Comparison of ENCODE assay signal across 7 cellular contexts in genomic region chr1:155006601-155007101, GRCh38. TPM values are rescaled to one million over a fixed set of nuclear protein-coding genes. Genes with fewer than 3 reads are reported as not detected.
A peak's percentile ranks its signal among the peaks of the same experiment; 100 is the strongest.
DNase-seq lines count a peak whose midpoint lies in the region; ATAC-seq and TF ChIP-seq lines count a peak whose summit lies in the region.

No MANE protein-coding gene starts in this region.

- no peak for TF ChIP-seq POLR2A in breast epithelium (IDR thresholded peaks at IDR 0.05)

- H3K36me3 ChIP-seq in HEK293 (ENCODE audit: control insufficient read depth in 2 of 2, insufficient read depth in 1 of 2, low read length in 2 of 2) (peaks cover 0 to 2% of the 10 kb centered on the region in 2 experiments; a peak in 1 of 3 replicates), PC-9 (ENCODE audit: low read depth) (no peaks in the 10 kb centered on the region), breast epithelium (no peaks in the 10 kb centered on the region), muscle layer of colon (ENCODE audit: insufficient read depth, low read length) (no peaks in the 10 kb centered on the region)

- no peaks in the 10 kb centered on the region for H3K27me3 ChIP-seq in PC-9 (ENCODE audit: insufficient read depth, low read depth)
- no peaks in the 10 kb centered on the region for H3K27me3 ChIP-seq in breast epithelium
- no peaks in the 10 kb centered on the region for H3K27me3 ChIP-seq in muscle layer of colon (ENCODE audit: control insufficient read depth in 1 of 2, insufficient read depth in 2 of 2, low read length in 2 of 2)

- no peak overlapping the region for H2AFZ ChIP-seq in PC-9

- POLR2A ChIA-PET in HEK293 (lab: Yijun Ruan, JAX) (interaction anchor here (1.5 kb wide), 1 partner anchor 10 kb away, joined by 7 read pairs; no protein-coding TSS in a partner anchor), PC-9 (lab: Charles Lee; ENCODE audit: unreplicated experiment) (no interaction called here)

- H3K79me2 ChIP-seq in PC-9 (ENCODE audit: low read depth): peaks cover 62% of the 10 kb centered on the region

- DNase-seq in PC-9 (no peak), breast epithelium (ENCODE audit: low spot score in 2 of 2) (no peak), T1000 (lab: John Stamatoyannopoulos, UW) (no peak), NCI-H2029 treated with DMSO at 0.1 percent for 48 hours (lab: John Stamatoyannopoulos, UW) (no peak)

- H3K4me1 ChIP-seq in HEK293 (ENCODE audit: control insufficient read depth, insufficient read depth, low read length): peaks cover 8% of the 10 kb centered on the region
- peaks cover 10% of the 10 kb centered on the region for H3K4me1 ChIP-seq in PC-9 (replicated peaks; ENCODE audit: insufficient read depth)
- H3K4me1 ChIP-seq in breast epithelium: peaks cover 30 to 44% of the 10 kb centered on the region in 2 donors
- peaks cover 63% of the 10 kb centered on the region for H3K4me1 ChIP-seq in muscle layer of colon (ENCODE audit: insufficient read depth, low read length)

- H3K4me2 ChIP-seq in PC-9: no peak overlapping the region

- CTCF ChIA-PET in HEK293 (lab: Yijun Ruan, JAX) (interaction anchor here (0.9 to 3.5 kb wide), 2 partner anchors 11 kb away, joined by 3 to 30 read pairs; no protein-coding TSS in a partner anchor), PC-9 (lab: Charles Lee) (no interaction called here)

- TSS peak; percentile 5 for BruUV-seq in PC-9 (replicated peaks; lab: Mats Ljungman, UMichigan)

- H3F3A ChIP-seq in PC-9 (ENCODE audit: insufficient read depth, low read depth): peaks cover 12% of the 10 kb centered on the region

- intact Hi-C loops in PC-9 (cut with micrococcal nuclease; ENCODE audit: unreplicated experiment) (no loop called here), breast epithelium (cut with DNase I; ENCODE audit: low total_unique reads) (no loop called here)

- H3K27ac ChIP-seq in HEK293 (ENCODE audit: extremely low read depth, low read depth, low read length) (peak overlapping the region; percentile 41; the same call in 1 of the 2 replicates), PC-9 (no peak overlapping the region), breast epithelium (peak overlapping the region; percentile 98 to 99), muscle layer of colon (ENCODE audit: low read depth, low read length) (peak overlapping the region; percentile 97)

- H3K9me2 ChIP-seq in PC-9 (ENCODE audit: insufficient read depth): no peaks in the 10 kb centered on the region

- peaks cover 22% of the 10 kb centered on the region for H4K20me1 ChIP-seq in PC-9 (ENCODE audit: insufficient read depth)

- H3K9me3 ChIP-seq in HEK293 (ENCODE audit: control insufficient read depth, insufficient read depth, low read depth, low read length) (no peaks in the 10 kb centered on the region), PC-9 (ENCODE audit: insufficient read depth, low read depth) (no peaks in the 10 kb centered on the region), breast epithelium (no peaks in the 10 kb centered on the region), muscle layer of colon (ENCODE audit: low read length) (no peaks in the 10 kb centered on the region)

- H3K4me3 ChIP-seq in HEK293 (ENCODE audit: low read depth, low read length) (no peak overlapping the region), PC-9 (no peak overlapping the region), breast epithelium (peak overlapping the region in 2 of 3 donors; percentile 73 to 89), muscle layer of colon (ENCODE audit: low read depth in 1 of 2, low read length in 2 of 2) (peak overlapping the region in 1 of 2 donors; percentile 50)

- H3K9ac ChIP-seq in muscle layer of colon (ENCODE audit: low read length): peak overlapping the region; percentile 14

- no peak for ATAC-seq in HG02870 (IDR thresholded peaks at IDR 0.05; ENCODE audit: unreplicated experiment)

- no peak for TF ChIP-seq CTCF in HEK293 (tag by site-specific recombination; IDR thresholded peaks at IDR 0.05)
- no peak for TF ChIP-seq CTCF in PC-9 (conservative IDR thresholded peaks at IDR 0.05)
- TF ChIP-seq CTCF in breast epithelium (IDR thresholded peaks at IDR 0.05): no peak

TF ChIP-seq in HEK293, 187 proteins besides CTCF, POLR2A, EP300 and RAD21 (continues in another document):
- TF ChIP-seq ZNF140 (tag by site-specific recombination; IDR thresholded peaks at IDR 0.05) (no peak), GLI4 (tag by site-specific recombination; IDR thresholded peaks at IDR 0.05) (no peak), ZNF76 (tag by site-specific recombination; IDR thresholded peaks at IDR 0.05; ENCODE audit: borderline replicate concordance, low read depth) (peak; percentile 97), ZFP41 (tag by site-specific recombination; IDR thresholded peaks at IDR 0.05; ENCODE audit: borderline replicate concordance) (no peak), ZNF335 (tag by site-specific recombination; conservative IDR thresholded peaks at IDR 0.05) (peak; percentile 57), ZNF394 (tag by site-specific recombination; IDR thresholded peaks at IDR 0.05; ENCODE audit: borderline replicate concordance) (peak; percentile 28; the same call in 1 of the 2 replicates), BCL11B (tag by site-specific recombination; IDR thresholded peaks at IDR 0.05; ENCODE audit: low read depth) (peak; percentile 67), ZNF155 (tag by site-specific recombination; IDR thresholded peaks at IDR 0.05) (no peak), ZBTB7A (tag by site-specific recombination; IDR thresholded peaks at IDR 0.05; ENCODE audit: low read depth) (no peak), SP3 (tag by site-specific recombination; IDR thresholded peaks at IDR 0.05) (peak; percentile 57), FEZF1 (tag by site-specific recombination; IDR thresholded peaks at IDR 0.05) (no peak), ZBTB17 (tag by site-specific recombination; IDR thresholded peaks at IDR 0.05) (peak; percentile 97)
- TF ChIP-seq, protein P1, sequence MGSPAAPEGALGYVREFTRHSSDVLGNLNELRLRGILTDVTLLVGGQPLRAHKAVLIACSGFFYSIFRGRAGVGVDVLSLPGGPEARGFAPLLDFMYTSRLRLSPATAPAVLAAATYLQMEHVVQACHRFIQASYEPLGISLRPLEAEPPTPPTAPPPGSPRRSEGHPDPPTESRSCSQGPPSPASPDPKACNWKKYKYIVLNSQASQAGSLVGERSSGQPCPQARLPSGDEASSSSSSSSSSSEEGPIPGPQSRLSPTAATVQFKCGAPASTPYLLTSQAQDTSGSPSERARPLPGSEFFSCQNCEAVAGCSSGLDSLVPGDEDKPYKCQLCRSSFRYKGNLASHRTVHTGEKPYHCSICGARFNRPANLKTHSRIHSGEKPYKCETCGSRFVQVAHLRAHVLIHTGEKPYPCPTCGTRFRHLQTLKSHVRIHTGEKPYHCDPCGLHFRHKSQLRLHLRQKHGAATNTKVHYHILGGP (tag by site-specific recombination; IDR thresholded peaks at IDR 0.05): no peak
- TF ChIP-seq, protein P2, sequence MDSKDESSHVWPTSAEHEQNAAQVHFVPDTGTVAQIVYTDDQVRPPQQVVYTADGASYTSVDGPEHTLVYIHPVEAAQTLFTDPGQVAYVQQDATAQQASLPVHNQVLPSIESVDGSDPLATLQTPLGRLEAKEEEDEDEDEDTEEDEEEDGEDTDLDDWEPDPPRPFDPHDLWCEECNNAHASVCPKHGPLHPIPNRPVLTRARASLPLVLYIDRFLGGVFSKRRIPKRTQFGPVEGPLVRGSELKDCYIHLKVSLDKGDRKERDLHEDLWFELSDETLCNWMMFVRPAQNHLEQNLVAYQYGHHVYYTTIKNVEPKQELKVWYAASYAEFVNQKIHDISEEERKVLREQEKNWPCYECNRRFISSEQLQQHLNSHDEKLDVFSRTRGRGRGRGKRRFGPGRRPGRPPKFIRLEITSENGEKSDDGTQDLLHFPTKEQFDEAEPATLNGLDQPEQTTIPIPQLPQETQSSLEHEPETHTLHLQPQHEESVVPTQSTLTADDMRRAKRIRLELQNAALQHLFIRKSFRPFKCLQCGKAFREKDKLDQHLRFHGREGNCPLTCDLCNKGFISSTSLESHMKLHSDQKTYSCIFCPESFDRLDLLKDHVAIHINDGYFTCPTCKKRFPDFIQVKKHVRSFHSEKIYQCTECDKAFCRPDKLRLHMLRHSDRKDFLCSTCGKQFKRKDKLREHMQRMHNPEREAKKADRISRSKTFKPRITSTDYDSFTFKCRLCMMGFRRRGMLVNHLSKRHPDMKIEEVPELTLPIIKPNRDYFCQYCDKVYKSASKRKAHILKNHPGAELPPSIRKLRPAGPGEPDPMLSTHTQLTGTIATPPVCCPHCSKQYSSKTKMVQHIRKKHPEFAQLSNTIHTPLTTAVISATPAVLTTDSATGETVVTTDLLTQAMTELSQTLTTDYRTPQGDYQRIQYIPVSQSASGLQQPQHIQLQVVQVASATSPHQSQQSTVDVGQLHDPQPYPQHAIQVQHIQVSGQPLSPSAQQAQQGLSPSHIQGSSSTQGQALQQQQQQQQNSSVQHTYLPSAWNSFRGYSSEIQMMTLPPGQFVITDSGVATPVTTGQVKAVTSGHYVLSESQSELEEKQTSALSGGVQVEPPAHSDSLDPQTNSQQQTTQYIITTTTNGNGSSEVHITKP (tag by site-specific recombination; IDR thresholded peaks at IDR 0.05): no peak
- TF ChIP-seq, protein P3, sequence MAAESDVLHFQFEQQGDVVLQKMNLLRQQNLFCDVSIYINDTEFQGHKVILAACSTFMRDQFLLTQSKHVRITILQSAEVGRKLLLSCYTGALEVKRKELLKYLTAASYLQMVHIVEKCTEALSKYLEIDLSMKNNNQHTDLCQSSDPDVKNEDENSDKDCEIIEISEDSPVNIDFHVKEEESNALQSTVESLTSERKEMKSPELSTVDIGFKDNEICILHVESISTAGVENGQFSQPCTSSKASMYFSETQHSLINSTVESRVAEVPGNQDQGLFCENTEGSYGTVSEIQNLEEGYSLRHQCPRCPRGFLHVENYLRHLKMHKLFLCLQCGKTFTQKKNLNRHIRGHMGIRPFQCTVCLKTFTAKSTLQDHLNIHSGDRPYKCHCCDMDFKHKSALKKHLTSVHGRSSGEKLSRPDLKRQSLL (tag by site-specific recombination; IDR thresholded peaks at IDR 0.05): no peak

RNA-seq across cellular contexts. Expression of gene ZBTB7B, which starts 4.0 kb away (rescaled TPM):
- 38.6 and 44.1 TPM in 2 replicates for total RNA-seq in PC-9 (2021)
- total RNA-seq in breast epithelium: 10 to 100 TPM; 45.6 to 82.5 (median 53.4) TPM

RNA-seq across cellular contexts. Expression of gene LENEP, which starts 13.3 kb away (rescaled TPM):
- total RNA-seq in PC-9 (2021) (1.2 and 1.3 TPM in 2 replicates), breast epithelium (not detected)

RNA-seq across cellular contexts. Expression of gene FLAD1, which starts 23.5 kb away (rescaled TPM):
- total RNA-seq in PC-9 (2021): 47.9 and 54.2 TPM in 2 replicates
- total RNA-seq in breast epithelium: 10 to 100 TPM; 27.0 to 42.7 (median 39.3) TPM

RNA-seq across cellular contexts. Expression of gene DCST2, which starts 26.9 kb away (rescaled TPM):
- total RNA-seq in PC-9 (2021) (4.4 and 4.7 TPM in 2 replicates), breast epithelium (1 to 10 TPM in 2 of 3 donors, under 1 TPM in 1; 0.48 to 4.4 (median 3.3) TPM)

RNA-seq across cellular contexts. Expression of gene DCST1, which starts 27.0 kb away (rescaled TPM):
- total RNA-seq in PC-9 (2021): 0.22 and 0.43 TPM in 2 replicates
- total RNA-seq in breast epithelium: under 1 TPM; 0.16 to 0.66 (median 0.44) TPM

Comparison
In these comparisons a context has a peak if more than half of its experiments do, and no peak if none do; other contexts are left out.
1. H3K4me3 ChIP-seq: peak in breast epithelium (2 of 3); none in HEK293 (single experiment) and PC-9 (single experiment).